19 cellular contexts compared by ENCODE assay signal in genomic region chr18:32167980-32168379, GRCh38. TPM values are rescaled to one million over a fixed set of nuclear protein-coding genes. Genes with fewer than 3 reads are reported as not detected.
"Had no signal": no experiment of that assay in that cellular context is flagged by ENCODE, and none has a peak within 500 bp of the region (broad histone marks: within the 10 kb centered on the region; RNA-seq: fewer than 3 reads in every experiment).

No MANE protein-coding gene starts in this region.

- H3K9me3 ChIP-seq: colonic mucosa, heart right ventricle, ovary, right lobe of liver, vagina had no signal

- H3K4me3 ChIP-seq: colonic mucosa, heart right ventricle, ovary, right lobe of liver, vagina had no signal

- ATAC-seq: activated CD4-positive, alpha-beta T cell treated with anti-CD3 and anti-CD28 coated beads for 36 hours; heart right ventricle; left ventricle myocardium superior; naive thymus-derived CD8-positive, alpha-beta T cell; right lobe of liver; stimulated activated naive CD8-positive, alpha-beta T cell treated with anti-CD3 and anti-CD28 coated beads, Interleukin-15, amount 100 ng/mL, for 72 hours; WTC11 had no signal

- FAIRE-seq: small intestine had no signal

- H3K4me1 ChIP-seq: colonic mucosa, heart right ventricle, right lobe of liver, vagina had no signal

- H3K27ac ChIP-seq: colonic mucosa, heart right ventricle, ovary, right lobe of liver, vagina had no signal

- H3K36me3 ChIP-seq: colonic mucosa, heart right ventricle, ovary, right lobe of liver, vagina had no signal

- H3K27me3 ChIP-seq: colonic mucosa, heart right ventricle, ovary, right lobe of liver, vagina had no signal

- DNase-seq: activated CD4-positive, alpha-beta T cell treated with anti-CD3 and anti-CD28 coated beads for 36 hours; activated CD4-positive, alpha-beta T cell treated with anti-CD3 and anti-CD28 coated beads, Interleukin-2, amount 50 U/mL, for 48 hours; activated gamma-delta T cell treated with Interleukin-2 at 50 U/mL for 16 hours; amniotic stem cell; colonic mucosa; endodermal cell; erythroblast; heart right ventricle; kidney glomerular epithelial cell; left ventricle myocardium superior; naive thymus-derived CD8-positive, alpha-beta T cell; ovary; right lobe of liver; small intestine; stimulated activated CD4-positive, alpha-beta T cell treated with anti-CD3 and anti-CD28 coated beads, Interleukin-15, amount 100 ng/mL, for 24 hours; stimulated activated CD4-positive, alpha-beta T cell treated with anti-CD3 and anti-CD28 coated beads, Interleukin-4, amount 100 ng/mL, for 1 hour; stimulated activated naive CD8-positive, alpha-beta T cell treated with anti-CD3 and anti-CD28 coated beads, Interleukin-15, amount 100 ng/mL, for 72 hours had no signal

RNA-seq across cellular contexts. Expression of gene MEP1B, which starts 21.9 kb away (rescaled TPM):
- polyA plus RNA-seq: heart right ventricle; naive thymus-derived CD8-positive, alpha-beta T cell had no signal
